17 cellular contexts compared by ENCODE assay signal in the genomic region with DNA sequence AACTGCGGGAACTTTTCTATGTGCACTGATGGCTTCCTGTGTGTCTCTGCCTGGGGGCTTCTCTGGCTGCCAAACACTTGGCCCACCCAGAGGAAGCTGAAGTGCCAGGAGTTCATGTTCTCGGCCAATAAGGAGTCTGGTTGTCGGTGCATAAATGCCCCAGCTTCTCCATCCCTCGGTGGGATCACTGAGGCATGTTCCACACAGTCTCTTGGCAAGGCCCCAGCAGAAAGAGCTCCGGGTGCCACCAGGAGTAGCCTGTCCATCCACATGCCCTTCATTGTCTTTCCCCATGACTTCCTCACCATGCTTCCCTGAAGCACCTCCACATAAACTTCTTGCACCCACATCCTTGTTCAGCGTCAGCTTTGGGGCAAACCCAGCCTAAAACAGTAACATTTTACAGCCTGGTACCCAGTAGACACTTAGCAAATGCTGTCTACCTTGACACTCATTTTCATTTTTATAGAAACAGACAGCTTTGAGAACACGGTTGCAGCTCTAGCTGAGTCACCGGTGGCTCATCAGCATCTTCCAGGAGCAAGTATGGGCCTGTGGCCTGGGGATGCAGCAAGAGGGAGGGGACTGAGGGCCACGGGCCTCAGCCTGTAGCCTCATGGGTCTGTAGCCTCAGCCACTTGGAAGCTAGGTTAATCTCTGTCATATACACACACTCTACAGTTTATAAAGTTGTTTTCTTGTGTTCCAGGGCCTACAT. TPM values are rescaled to one million over a fixed set of nuclear protein-coding genes. Genes with fewer than 3 reads are reported as not detected.
DNase-seq lines count a peak whose midpoint lies in the region; ATAC-seq and TF ChIP-seq lines count a peak whose summit lies in the region.
"Had no signal": no experiment of that assay in that cellular context is flagged by ENCODE, and none has a peak within 500 bp of the region (broad histone marks: within the 10 kb centered on the region; RNA-seq: fewer than 3 reads in every experiment).

No MANE protein-coding gene starts in this region.

- H3K36me3 ChIP-seq in MG63 (no peaks in the 10 kb centered on the region), kidney epithelial cell (ENCODE audit: control insufficient read depth, insufficient read depth, low read length) (no peaks in the 10 kb centered on the region), transverse colon (no peaks in the 10 kb centered on the region), body of pancreas (replicated peaks in 1 of 2; ENCODE audit: insufficient read depth in 1 of 2, low read depth in 2 of 2) (no peaks in the 10 kb centered on the region)
- H3K36me3 ChIP-seq: ascending aorta, sigmoid colon had no signal

- WGBS in transverse colon (ENCODE audit: low coverage in 1 of 2), 2 donors, result 89 to 100% methylated on average over 1 to 9 of the region's 9 CpGs
- WGBS in body of pancreas, 2 donors, result 84 to 89% methylated on average over 8 to 9 of the region's 9 CpGs

- intact Hi-C loops in transverse colon (cut with DNase I; ENCODE audit: low total_unique reads), result no loop called here
- intact Hi-C loops in body of pancreas (cut with DNase I), result no loop called here

- in situ Hi-C loops in transverse colon (cut with MboI; ENCODE audit: low pct_ligation_motif_present in 1 of 4, low pct_unique_long_range_greater_than_20kb in 1 of 4, low sequenced_read_pairs in 3 of 4), result no loop called here

- H3K4me3 ChIP-seq in MG63, result no peak overlapping the region
- H3K4me3 ChIP-seq in kidney epithelial cell (ENCODE audit: low read depth, low read length), result no peak overlapping the region
- no peak overlapping the region for H3K4me3 ChIP-seq in transverse colon
- H3K4me3 ChIP-seq in body of pancreas, result no peak overlapping the region
- H3K4me3 ChIP-seq: ascending aorta, sigmoid colon had no signal

- H3K27me3 ChIP-seq in MG63 (no peaks in the 10 kb centered on the region), kidney epithelial cell (ENCODE audit: control insufficient read depth, insufficient read depth, low read length) (no peaks in the 10 kb centered on the region), transverse colon (no peaks in the 10 kb centered on the region), body of pancreas (no peaks in the 10 kb centered on the region)
- H3K27me3 ChIP-seq: ascending aorta, sigmoid colon had no signal

- TF ChIP-seq CTCF in kidney epithelial cell (IDR thresholded peaks at IDR 0.05; ENCODE audit: insufficient read depth, low read length, poor library complexity, severe bottlenecking) (no peak), transverse colon (IDR thresholded peaks at IDR 0.05) (no peak), body of pancreas (IDR thresholded peaks at IDR 0.05) (no peak)

- TF ChIP-seq EP300 in transverse colon (IDR thresholded peaks at IDR 0.05; ENCODE audit: low read depth), result no peak

- DNase-seq in EH (ENCODE audit: low read depth), result peak; percentile 66
- peak; percentile 66 for DNase-seq in MG63
- DNase-seq in caudate nucleus (lab: John Stamatoyannopoulos, UW), result peak in 23 of 61 donors; percentile 3 to 75 (median 20)
- peak; percentile 14 for DNase-seq in kidney epithelial cell (ENCODE audit: low read depth)
- DNase-seq in transverse colon, result no peak
- DNase-seq in AML-193 (lab: John Stamatoyannopoulos, UW), result no peak
- no peak for DNase-seq in SW 1271 (lab: John Stamatoyannopoulos, UW)
- DNase-seq in body of pancreas, result no peak
- DNase-seq: activated CD4-positive, alpha-beta T cell treated with anti-CD3 and anti-CD28 coated beads, Interleukin-2, amount 50 U/mL, for 4 hours; KG1; NCI-H1694; NCI-H510A; sigmoid colon had no signal

- peak overlapping the region; percentile 36 for H3K27ac ChIP-seq in caudate nucleus (ENCODE audit: low read depth, low read length)
- no peak overlapping the region for H3K27ac ChIP-seq in transverse colon
- H3K27ac ChIP-seq in body of pancreas, result no peak overlapping the region
- H3K27ac ChIP-seq: ascending aorta, sigmoid colon had no signal

- no peak for ATAC-seq in body of pancreas
- ATAC-seq: activated T-helper 17 cell treated with anti-CD3 and anti-CD28 coated beads, Interleukin-2, amount 50 U/mL, for 72 hours; stimulated activated memory B cell treated with anti-CD40 and anti-IgM and Interleukin-4, amounts not matched to agents 10 μg/mL and 1 μg/mL and 100 μg/mL, for 72 hours had no signal

- TF ChIP-seq POLR2A in transverse colon (IDR thresholded peaks at IDR 0.05), result no peak
- no peak for TF ChIP-seq POLR2A in body of pancreas (IDR thresholded peaks at IDR 0.05)

- H3K4me1 ChIP-seq in transverse colon (peaks cover 0 to 14% (median 9%) of the 10 kb centered on the region in 4 donors), body of pancreas (no peaks in the 10 kb centered on the region)
- H3K4me1 ChIP-seq: ascending aorta, sigmoid colon had no signal

- no peaks in the 10 kb centered on the region for H3K9me3 ChIP-seq in MG63
- H3K9me3 ChIP-seq in transverse colon, result no peaks in the 10 kb centered on the region
- no peaks in the 10 kb centered on the region for H3K9me3 ChIP-seq in body of pancreas
- H3K9me3 ChIP-seq: ascending aorta, sigmoid colon had no signal

RNA-seq across cellular contexts. Expression of gene CDCP2, which starts 14.8 kb away (rescaled TPM):
- total RNA-seq in MG63 (2014; rRNA removed; shearing (Covaris generic); ENCODE audit: low replicate concordance), result not detected in 2 replicates
- total RNA-seq in kidney epithelial cell, result not detected in 2 replicates
- total RNA-seq in transverse colon, result under 1 TPM in 1 of 4 donors, not detected in 3; 0.48 TPM
- total RNA-seq in body of pancreas, result not detected
- total RNA-seq: ascending aorta, sigmoid colon, urinary bladder had no signal

RNA-seq across cellular contexts. Expression of gene CYB5RL, which starts 32.2 kb away (rescaled TPM):
- 4.7 and 6.3 TPM in 2 replicates for total RNA-seq in MG63 (2014; rRNA removed; shearing (Covaris generic); ENCODE audit: low replicate concordance)
- total RNA-seq in kidney epithelial cell (6.5 and 6.6 TPM in 2 replicates), transverse colon (1 to 10 TPM; 1.9 to 5.1 (median 3.6) TPM), body of pancreas (10 to 100 TPM in 1 of 2 donors, 1 to 10 TPM in 1; 6.5 to 13.2 TPM)

RNA-seq across cellular contexts. Expression of gene MRPL37, which starts 32.4 kb away (rescaled TPM):
- 124 and 142 TPM in 2 replicates for total RNA-seq in MG63 (2014; rRNA removed; shearing (Covaris generic); ENCODE audit: low replicate concordance)
- total RNA-seq in kidney epithelial cell (124 and 139 TPM in 2 replicates), transverse colon (100 to 1,000 TPM in 1 of 4 donors, 10 to 100 TPM in 2, 1 to 10 TPM in 1; 9.7 to 122 (median 57.8) TPM), body of pancreas (10 to 100 TPM; 34.9 to 41.8 TPM)

Comparison
In these comparisons a context has a peak if more than half of its experiments do, and no peak if none do; other contexts are left out.
1. DNase-seq: peak in EH (single experiment), MG63 (single experiment) and kidney epithelial cell (single experiment); none in transverse colon (single experiment), AML-193 (0 of 2), SW 1271 (0 of 2) and body of pancreas (0 of 4).